ENCODE assay signal across 9 cellular contexts in the genomic region with DNA sequence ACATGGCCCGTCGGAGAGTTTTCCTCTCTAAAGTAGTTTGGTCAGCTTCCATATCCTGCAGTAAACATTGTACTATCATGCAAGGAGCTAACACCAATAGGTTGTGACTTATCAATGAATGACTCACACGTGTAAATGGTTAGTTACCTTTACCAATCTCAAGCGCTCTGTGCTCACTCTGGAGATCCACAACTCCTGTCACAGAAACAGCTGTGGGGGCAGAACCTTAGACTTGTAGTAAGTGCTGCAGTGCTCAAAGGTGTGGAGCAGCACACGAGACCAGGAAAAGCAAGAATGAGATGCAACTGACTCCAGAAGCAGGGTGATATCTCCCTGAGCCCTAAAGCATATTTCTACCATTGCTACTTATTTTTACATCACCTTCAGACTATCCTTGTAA.
"Had no signal": no experiment of that assay in that cellular context is flagged by ENCODE, and none has a peak within 500 bp of the region (broad histone marks: within the 10 kb centered on the region; RNA-seq: fewer than 3 reads in every experiment).

No MANE protein-coding gene starts in this region.

- H3K27ac Mint-ChIP-seq: GM23338, H9, HFFc6 had no signal

- H3K4me2 ChIP-seq: GM23338 had no signal

- DNase-seq: GM23248, GOT3, H7, H9, HCEC 1CT, HFFc6 had no signal

- H3K27ac ChIP-seq: GM23248 had no signal

- H3K4me3 ChIP-seq: GM23248, GM23338, HAP-1 had no signal

- H3K4me1 Mint-ChIP-seq: GM23338, H9 had no signal

- H3K9me3 Mint-ChIP-seq: GM23338, H9, HFFc6 had no signal

- H3K9ac ChIP-seq: GM23248 had no signal

- ATAC-seq: GM23338, HCT116 had no signal

- H3K36me3 ChIP-seq: HAP-1 had no signal

- H3K4me3 Mint-ChIP-seq: GM23338, H9, HFFc6 had no signal

- H3K9me3 ChIP-seq: HAP-1 had no signal

- H3K4me1 ChIP-seq: HAP-1 had no signal
